8 cellular contexts compared by ENCODE assay signal in the genomic region with DNA sequence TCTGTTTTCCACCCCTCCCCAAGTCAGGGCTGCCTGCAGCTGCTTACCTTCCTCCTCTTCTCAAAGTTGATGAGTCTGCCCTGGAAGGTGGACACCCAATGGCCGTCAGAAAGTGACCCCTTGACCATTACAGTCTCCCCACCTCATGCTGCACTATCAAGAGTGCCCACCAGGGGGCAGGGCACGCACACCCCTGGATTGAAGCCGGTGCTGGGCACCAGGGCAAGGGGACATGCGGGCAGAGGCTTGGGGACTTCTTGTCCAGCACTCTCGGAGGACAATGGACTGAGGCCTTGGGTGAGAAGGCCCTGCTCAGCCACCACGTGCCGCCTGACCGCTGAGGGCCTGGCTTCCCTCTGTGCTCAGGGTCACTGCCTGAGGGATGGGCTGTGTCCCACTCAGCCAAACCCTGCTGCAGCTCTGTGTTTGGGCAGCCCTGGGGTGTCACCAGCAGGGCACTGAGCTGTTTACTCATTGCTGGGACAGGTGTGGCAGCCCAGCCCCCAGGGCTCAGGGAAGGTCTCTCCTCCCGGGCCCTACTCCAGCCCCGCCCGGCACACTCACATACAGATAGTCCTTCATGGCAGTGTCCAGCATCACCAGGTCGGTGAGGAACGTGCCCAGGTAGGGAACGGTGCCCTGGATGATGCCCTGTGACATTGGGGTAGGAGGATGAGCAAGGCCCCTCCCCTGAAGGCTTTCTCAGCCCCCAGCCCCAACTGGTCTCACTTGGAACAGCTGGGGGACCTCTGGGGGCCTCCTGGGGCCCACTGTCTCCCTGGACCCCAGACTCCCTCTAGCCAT. TPM values are rescaled to one million over a fixed set of nuclear protein-coding genes. Genes with fewer than 3 reads are reported as not detected.
A peak's percentile ranks its signal among the peaks of the same experiment; 100 is the strongest.
DNase-seq lines count a peak whose midpoint lies in the region; ATAC-seq and TF ChIP-seq lines count a peak whose summit lies in the region.

No MANE protein-coding gene starts in this region.

- no peaks in the 10 kb centered on the region for H3K9me3 ChIP-seq in OCI-LY1 (ENCODE audit: low read length)

- no peaks in the 10 kb centered on the region for H4K20me1 ChIP-seq in OCI-LY1 (ENCODE audit: insufficient read depth, low read length)

- DNase-seq in DMS 273 (lab: John Stamatoyannopoulos, UW; ENCODE audit: unreplicated experiment): peak; percentile 47
- no peak for DNase-seq in DMS 273 treated with DMSO at 0.1 percent for 48 hours (lab: John Stamatoyannopoulos, UW)
- DNase-seq in activated T-helper 1 cell treated with anti-CD3 and anti-CD28 coated beads, Interleukin-2, amount 50 U/mL, for 16 hours (ENCODE audit: low read depth in 1 of 2, low spot score in 1 of 2): peak; percentile 30 to 43
- peak; percentile 35 for DNase-seq in fibroblast of mammary gland (ENCODE audit: low read depth)
- DNase-seq in neural crest cell (ENCODE audit: low read depth, low spot score): peak; percentile 80
- DNase-seq in NCI-H1105 (lab: John Stamatoyannopoulos, UW): no peak

- peaks cover 19% of the 10 kb centered on the region for H3K36me3 Mint-ChIP-seq in neural crest cell (ENCODE audit: low read depth)

- no peaks in the 10 kb centered on the region for H3K27me3 Mint-ChIP-seq in neural crest cell (ENCODE audit: low read depth)

- H3K27ac ChIP-seq in OCI-LY1 (ENCODE audit: low read depth, low read length, poor library complexity, severe bottlenecking): no peak overlapping the region

- no peaks in the 10 kb centered on the region for H3K79me2 ChIP-seq in OCI-LY1 (ENCODE audit: insufficient read depth, low read length)

- H3K9ac ChIP-seq in OCI-LY1 (ENCODE audit: low read length): no peak overlapping the region

- no peak for ATAC-seq in GM19035 (IDR thresholded peaks at IDR 0.05; ENCODE audit: unreplicated experiment)

- H3K36me3 ChIP-seq in OCI-LY1 (ENCODE audit: insufficient read depth, low read length): peaks cover 48% of the 10 kb centered on the region

- H3K27ac Mint-ChIP-seq in neural crest cell (ENCODE audit: unreplicated experiment): peak overlapping the region; percentile 68

- no peaks in the 10 kb centered on the region for H3F3A ChIP-seq in OCI-LY1 (ENCODE audit: insufficient read depth, low read length)

- no peak overlapping the region for H3K4me3 Mint-ChIP-seq in neural crest cell

- no peaks in the 10 kb centered on the region for H3K27me3 ChIP-seq in OCI-LY1 (ENCODE audit: insufficient read depth, low read length)

- no peak overlapping the region for H3K4me2 ChIP-seq in OCI-LY1 (ENCODE audit: low read length)

- TF ChIP-seq CTCF in OCI-LY1 (IDR thresholded peaks at IDR 0.05; ENCODE audit: low read length) (peak; percentile 94), fibroblast of mammary gland (conservative IDR thresholded peaks at IDR 0.05; ENCODE audit: control insufficient read depth, insufficient read depth, low read depth, low read length) (peak; percentile 90), neural crest cell (conservative IDR thresholded peaks at IDR 0.05) (peak; percentile 88)

- H3K4me3 ChIP-seq in OCI-LY1 (ENCODE audit: low read depth, low read length, poor library complexity, severe bottlenecking) (no peak overlapping the region), fibroblast of mammary gland (ENCODE audit: control insufficient read depth, low read depth, low read length) (no peak overlapping the region)

- H3K4me1 Mint-ChIP-seq in neural crest cell: no peaks in the 10 kb centered on the region

- no peak overlapping the region for H2AFZ ChIP-seq in OCI-LY1 (ENCODE audit: low read length)

- no peaks in the 10 kb centered on the region for H3K9me2 ChIP-seq in OCI-LY1 (ENCODE audit: low read depth, low read length)

- H3K4me1 ChIP-seq in OCI-LY1 (ENCODE audit: insufficient read depth, low read length, severe bottlenecking): no peaks in the 10 kb centered on the region

- H3K9me3 Mint-ChIP-seq in neural crest cell: no peaks in the 10 kb centered on the region

RNA-seq across cellular contexts. Expression of a gene that starts 17.7 kb away (rescaled TPM):
- total RNA-seq in neural crest cell: 72.4 and 73.8 TPM in 2 replicates

RNA-seq across cellular contexts. Expression of a gene that starts 41.6 kb away (rescaled TPM):
- total RNA-seq in neural crest cell: 3.5 and 3.6 TPM in 2 replicates

Comparison
In these comparisons a context has a peak if more than half of its experiments do, and no peak if none do; other contexts are left out.
1. DNase-seq: peak in DMS 273 (single experiment), activated T-helper 1 cell treated with anti-CD3 and anti-CD28 coated beads, Interleukin-2, amount 50 U/mL, for 16 hours (2 of 2), fibroblast of mammary gland (single experiment) and neural crest cell (single experiment); none in DMS 273 treated with DMSO at 0.1 percent for 48 hours (single experiment) and NCI-H1105 (single experiment).
2. Peak in every context shown above with its lines, with median percentiles within 50 percentile points of each other: CTCF ChIP-seq.